1 cellular context compared by ENCODE assay signal in genomic region chr17:40646791-40647548, GRCh38.
TF ChIP-seq lines count a peak whose summit lies in the region.

No MANE protein-coding gene starts in this region.

TF ChIP-seq in GM12878, 131 proteins besides CTCF, POLR2A, EP300 and RAD21 (continued from another document):
- TF ChIP-seq, protein P1, sequence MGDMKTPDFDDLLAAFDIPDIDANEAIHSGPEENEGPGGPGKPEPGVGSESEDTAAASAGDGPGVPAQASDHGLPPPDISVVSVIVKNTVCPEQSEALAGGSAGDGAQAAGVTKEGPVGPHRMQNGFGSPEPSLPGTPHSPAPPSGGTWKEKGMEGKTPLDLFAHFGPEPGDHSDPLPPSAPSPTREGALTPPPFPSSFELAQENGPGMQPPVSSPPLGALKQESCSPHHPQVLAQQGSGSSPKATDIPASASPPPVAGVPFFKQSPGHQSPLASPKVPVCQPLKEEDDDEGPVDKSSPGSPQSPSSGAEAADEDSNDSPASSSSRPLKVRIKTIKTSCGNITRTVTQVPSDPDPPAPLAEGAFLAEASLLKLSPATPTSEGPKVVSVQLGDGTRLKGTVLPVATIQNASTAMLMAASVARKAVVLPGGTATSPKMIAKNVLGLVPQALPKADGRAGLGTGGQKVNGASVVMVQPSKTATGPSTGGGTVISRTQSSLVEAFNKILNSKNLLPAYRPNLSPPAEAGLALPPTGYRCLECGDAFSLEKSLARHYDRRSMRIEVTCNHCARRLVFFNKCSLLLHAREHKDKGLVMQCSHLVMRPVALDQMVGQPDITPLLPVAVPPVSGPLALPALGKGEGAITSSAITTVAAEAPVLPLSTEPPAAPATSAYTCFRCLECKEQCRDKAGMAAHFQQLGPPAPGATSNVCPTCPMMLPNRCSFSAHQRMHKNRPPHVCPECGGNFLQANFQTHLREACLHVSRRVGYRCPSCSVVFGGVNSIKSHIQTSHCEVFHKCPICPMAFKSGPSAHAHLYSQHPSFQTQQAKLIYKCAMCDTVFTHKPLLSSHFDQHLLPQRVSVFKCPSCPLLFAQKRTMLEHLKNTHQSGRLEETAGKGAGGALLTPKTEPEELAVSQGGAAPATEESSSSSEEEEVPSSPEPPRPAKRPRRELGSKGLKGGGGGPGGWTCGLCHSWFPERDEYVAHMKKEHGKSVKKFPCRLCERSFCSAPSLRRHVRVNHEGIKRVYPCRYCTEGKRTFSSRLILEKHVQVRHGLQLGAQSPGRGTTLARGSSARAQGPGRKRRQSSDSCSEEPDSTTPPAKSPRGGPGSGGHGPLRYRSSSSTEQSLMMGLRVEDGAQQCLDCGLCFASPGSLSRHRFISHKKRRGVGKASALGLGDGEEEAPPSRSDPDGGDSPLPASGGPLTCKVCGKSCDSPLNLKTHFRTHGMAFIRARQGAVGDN (IDR thresholded peaks at IDR 0.05): 0 out of 2 replicates have a peak, but pooled peaks have one; percentile 14
- peak; percentile 65 for TF ChIP-seq ZBTB11 (CRISPR knock-in tag; IDR thresholded peaks at IDR 0.05)
- no peak for TF ChIP-seq ZZZ3 (IDR thresholded peaks at IDR 0.05; ENCODE audit: control insufficient read depth, insufficient read length, low read depth)
- TF ChIP-seq REST (IDR thresholded peaks at IDR 0.05; ENCODE audit: low read depth, low read length): 0 out of 2 replicates have a peak, but pooled peaks have one; percentile 5
- no peak for TF ChIP-seq NKRF (conservative IDR thresholded peaks at IDR 0.05)
